In genomic region chr12:82801951-82802610, GRCh38 we compare ENCODE assay signal across 24 cellular contexts.
DNase-seq lines count a peak whose midpoint lies in the region; ATAC-seq lines count a peak whose summit lies in the region.
"Had no signal": no experiment of that assay in that cellular context is flagged by ENCODE, and none has a peak within 500 bp of the region (broad histone marks: within the 10 kb centered on the region; RNA-seq: fewer than 3 reads in every experiment).

No MANE protein-coding gene starts in this region.

- no peak overlapping the region for H3K23ac ChIP-seq in neuronal stem cell (ENCODE audit: low read depth, low read length, poor library complexity)

- H2BK12ac ChIP-seq in neuronal stem cell (ENCODE audit: low read length): no peak overlapping the region

- no peaks in the 10 kb centered on the region for H3K4me1 Mint-ChIP-seq in stimulated activated naive CD8-positive, alpha-beta T cell treated with anti-CD3 and anti-CD28 coated beads, Interleukin-15, amount 100 ng/mL, for 72 hours
- H3K4me1 Mint-ChIP-seq: B cell; CD4-positive, CD25-positive, alpha-beta regulatory T cell; CD8-positive, alpha-beta memory T cell had no signal

- H3K4me3 ChIP-seq in neuronal stem cell (ENCODE audit: low read length in 2 of 2) (no peak overlapping the region), Karpas-422 (ENCODE audit: low read length) (no peak overlapping the region)
- H3K4me3 ChIP-seq: BLaER1 treated with 17β-estradiol and CSF1 and Interleukin-3, amounts not matched to agents 10 nM and 100 nM; GM12878 had no signal

- H4K8ac ChIP-seq in neuronal stem cell (ENCODE audit: low read depth, low read length): no peak overlapping the region

- no peaks in the 10 kb centered on the region for H3K79me1 ChIP-seq in neuronal stem cell (ENCODE audit: low read depth, low read length)

- no peaks in the 10 kb centered on the region for H3K9me3 Mint-ChIP-seq in stimulated activated naive CD8-positive, alpha-beta T cell treated with anti-CD3 and anti-CD28 coated beads, Interleukin-15, amount 100 ng/mL, for 72 hours
- H3K9me3 Mint-ChIP-seq: CD4-positive, alpha-beta memory T cell had no signal

- peak overlapping the region; percentile 89 for H3K14ac ChIP-seq in neuronal stem cell (ENCODE audit: low read length)

- H3K9ac ChIP-seq in neuronal stem cell (ENCODE audit: low read depth, low read length, poor library complexity): no peak overlapping the region
- no peak overlapping the region for H3K9ac ChIP-seq in Karpas-422 (ENCODE audit: low read length)
- H3K9ac ChIP-seq: BLaER1 treated with 17β-estradiol and CSF1 and Interleukin-3, amounts not matched to agents 10 nM and 100 nM had no signal

- peak overlapping the region; percentile 27 for H3K18ac ChIP-seq in neuronal stem cell (ENCODE audit: low read length)

- H3K4me1 ChIP-seq in neuronal stem cell (ENCODE audit: control insufficient read depth in 2 of 2, insufficient read depth in 1 of 2, low read depth in 1 of 2, low read length in 2 of 2): peaks cover 0 to 2% of the 10 kb centered on the region in 2 donors
- no peaks in the 10 kb centered on the region for H3K4me1 ChIP-seq in Karpas-422 (ENCODE audit: low read length)
- H3K4me1 ChIP-seq: BLaER1 treated with 17β-estradiol and CSF1 and Interleukin-3, amounts not matched to agents 10 nM and 100 nM had no signal

- H2AFZ ChIP-seq in neuronal stem cell (ENCODE audit: low read length) (no peak overlapping the region), Karpas-422 (ENCODE audit: low read length) (no peak overlapping the region)

- no peak overlapping the region for H2BK120ac ChIP-seq in neuronal stem cell (ENCODE audit: low read depth, low read length)

- no peak overlapping the region for H4K91ac ChIP-seq in neuronal stem cell (ENCODE audit: low read depth, low read length, poor library complexity)

- H3K27me3 ChIP-seq in neuronal stem cell (ENCODE audit: control insufficient read depth in 3 of 3, insufficient read depth in 3 of 3, low read depth in 1 of 3, low read length in 3 of 3) (no peaks in the 10 kb centered on the region), Karpas-422 (ENCODE audit: low read length) (no peaks in the 10 kb centered on the region)
- H3K27me3 ChIP-seq: BLaER1 treated with 17β-estradiol and CSF1 and Interleukin-3, amounts not matched to agents 10 nM and 100 nM had no signal

- H3K79me2 ChIP-seq in Karpas-422 (ENCODE audit: low read length): no peaks in the 10 kb centered on the region

- H3K4ac ChIP-seq in neuronal stem cell (ENCODE audit: low read length): no peak overlapping the region

- H4K20me1 ChIP-seq in Karpas-422 (ENCODE audit: insufficient read depth, low read depth, low read length): no peaks in the 10 kb centered on the region
- H4K20me1 ChIP-seq: BLaER1 treated with 17β-estradiol and CSF1 and Interleukin-3, amounts not matched to agents 10 nM and 100 nM had no signal

- H3K27ac ChIP-seq in neuronal stem cell (replicated peaks; ENCODE audit: low read length): no peak overlapping the region
- peak overlapping the region; percentile 21 for H3K27ac ChIP-seq in substantia nigra (ENCODE audit: low read depth, low read length, poor library complexity, severe bottlenecking)
- H3K27ac ChIP-seq in Karpas-422 (ENCODE audit: low read length): no peak overlapping the region
- H3K27ac ChIP-seq: BLaER1 treated with 17β-estradiol and CSF1 and Interleukin-3, amounts not matched to agents 10 nM and 100 nM had no signal

- no peak for DNase-seq in stimulated activated naive CD8-positive, alpha-beta T cell treated with anti-CD3 and anti-CD28 coated beads, Interleukin-15, amount 100 ng/mL, for 72 hours
- no peak for DNase-seq in stimulated activated naive CD8-positive, alpha-beta T cell treated with anti-CD3 and anti-CD28 coated beads, Interleukin-15, Interleukin-2, amounts not matched to agents 100 U/mL and 50 U/mL, for 24 hours
- no peak for DNase-seq in neuronal stem cell (ENCODE audit: low spot score)
- DNase-seq in substantia nigra (lab: John Stamatoyannopoulos, UW): no peak
- no peak for DNase-seq in Karpas-422
- DNase-seq in C1 segment of cervical spinal cord (lab: John Stamatoyannopoulos, UW): no peak
- no peak for DNase-seq in Ammon's horn (ENCODE audit: low spot score)
- DNase-seq: 8988T; ACHN; CD4-positive, alpha-beta memory T cell; CD4-positive, CD25-positive, alpha-beta regulatory T cell; CD8-positive, alpha-beta memory T cell; COR-L47; DMS 273 treated with DMSO at 0.1 percent for 48 hours; DMS153; DMS53; DMS79; DND-41; EL; GDM1 had no signal

- H2AK5ac ChIP-seq in neuronal stem cell (ENCODE audit: low read depth, low read length): no peak overlapping the region

- H3K9me3 ChIP-seq in neuronal stem cell (replicated peaks in 1 of 2; ENCODE audit: control insufficient read depth in 2 of 2, insufficient read depth in 1 of 2, low read depth in 1 of 2, low read length in 2 of 2) (peaks cover 0 to 4% of the 10 kb centered on the region in 2 donors), Karpas-422 (ENCODE audit: low read length) (no peaks in the 10 kb centered on the region)

- no peak overlapping the region for H2BK15ac ChIP-seq in neuronal stem cell (ENCODE audit: low read length)

- H2BK5ac ChIP-seq in neuronal stem cell (ENCODE audit: low read length): no peak overlapping the region

- no peaks in the 10 kb centered on the region for H3K27me3 Mint-ChIP-seq in stimulated activated naive CD8-positive, alpha-beta T cell treated with anti-CD3 and anti-CD28 coated beads, Interleukin-15, amount 100 ng/mL, for 72 hours
- H3K27me3 Mint-ChIP-seq: B cell; CD4-positive, alpha-beta memory T cell; CD4-positive, CD25-positive, alpha-beta regulatory T cell; CD8-positive, alpha-beta memory T cell had no signal

- H3K36me3 ChIP-seq in neuronal stem cell (replicated peaks in 1 of 2; ENCODE audit: control insufficient read depth in 2 of 2, insufficient read depth in 2 of 2, low read length in 2 of 2) (peaks cover 0 to 53% of the 10 kb centered on the region in 2 donors), Karpas-422 (ENCODE audit: insufficient read depth, low read length) (no peaks in the 10 kb centered on the region)
- H3K36me3 ChIP-seq: BLaER1 treated with 17β-estradiol and CSF1 and Interleukin-3, amounts not matched to agents 10 nM and 100 nM had no signal

- WGBS in neuronal stem cell (ENCODE audit: extremely low coverage in 2 of 2, insufficient read length in 2 of 2, insufficient replicate concordance in 1 of 2), 2 donors: no CpG with 5 or more reads among the region's 27 CpGs

- no peak overlapping the region for H3K27ac Mint-ChIP-seq in stimulated activated naive CD8-positive, alpha-beta T cell treated with anti-CD3 and anti-CD28 coated beads, Interleukin-15, amount 100 ng/mL, for 72 hours
- H3K27ac Mint-ChIP-seq: B cell; CD4-positive, alpha-beta memory T cell; CD4-positive, CD25-positive, alpha-beta regulatory T cell had no signal

- no peaks in the 10 kb centered on the region for H3K9me2 ChIP-seq in Karpas-422 (replicated peaks; ENCODE audit: insufficient read depth, low read length)

- H3K4me3 Mint-ChIP-seq in stimulated activated naive CD8-positive, alpha-beta T cell treated with anti-CD3 and anti-CD28 coated beads, Interleukin-15, amount 100 ng/mL, for 72 hours: no peak overlapping the region
- H3K4me3 Mint-ChIP-seq: B cell; CD14-positive monocyte; CD4-positive, alpha-beta memory T cell; CD4-positive, CD25-positive, alpha-beta regulatory T cell; CD8-positive, alpha-beta memory T cell had no signal

- ATAC-seq in stimulated activated naive CD8-positive, alpha-beta T cell treated with anti-CD3 and anti-CD28 coated beads, Interleukin-15, amount 100 ng/mL, for 72 hours: peak; percentile 31
- no peak for ATAC-seq in stimulated activated naive CD8-positive, alpha-beta T cell treated with anti-CD3 and anti-CD28 coated beads, Interleukin-15, Interleukin-2, amounts not matched to agents 100 U/mL and 50 U/mL, for 24 hours
- ATAC-seq: GM12878 had no signal

- no peak overlapping the region for H3K4me2 ChIP-seq in neuronal stem cell (ENCODE audit: insufficient read depth, low read length, poor library complexity, severe bottlenecking)
- no peak overlapping the region for H3K4me2 ChIP-seq in Karpas-422 (ENCODE audit: low read depth, low read length, poor library complexity, severe bottlenecking)
- H3K4me2 ChIP-seq: BLaER1 treated with 17β-estradiol and CSF1 and Interleukin-3, amounts not matched to agents 10 nM and 100 nM had no signal
